9 cellular contexts compared by ENCODE assay signal in the genomic region with DNA sequence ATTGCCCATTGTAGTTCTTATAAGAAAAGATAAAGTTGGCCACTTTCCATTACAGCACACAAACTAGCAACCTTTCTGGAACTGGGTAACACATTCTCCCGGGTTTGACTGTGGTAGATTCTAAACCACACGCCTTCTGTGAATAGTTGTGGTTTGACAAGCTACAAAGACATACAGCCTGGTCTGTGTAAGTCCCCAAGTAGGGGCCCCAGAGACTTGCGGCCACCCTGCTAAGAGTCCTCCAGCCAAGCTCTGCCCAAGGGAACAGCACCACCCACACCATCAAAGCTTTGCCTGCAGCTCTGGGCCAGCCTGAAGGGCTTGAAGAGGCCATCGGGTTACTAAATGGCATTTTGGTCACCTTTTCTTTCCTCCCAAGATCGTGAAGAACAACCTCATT.
DNase-seq lines count a peak whose midpoint lies in the region; ATAC-seq and TF ChIP-seq lines count a peak whose summit lies in the region.
"Had no signal": no experiment of that assay in that cellular context is flagged by ENCODE, and none has a peak within 500 bp of the region (broad histone marks: within the 10 kb centered on the region; RNA-seq: fewer than 3 reads in every experiment).

No MANE protein-coding gene starts in this region.

- H3K4me3 ChIP-seq in gastrocnemius medialis, result no peak overlapping the region

- ATAC-seq in activated CD4-positive, CD25-positive, alpha-beta regulatory T cell treated with anti-CD3 and anti-CD28 coated beads, Interleukin-2, amount 50 U/mL, for 24 hours, result peak; percentile 51 to 82
- peak; percentile 89 for ATAC-seq in HG02852 (IDR thresholded peaks at IDR 0.05; ENCODE audit: unreplicated experiment)
- no peak for ATAC-seq in gastrocnemius medialis
- no peak for ATAC-seq in SK-N-SH treated with all-trans-retinoic acid at 6 μM for 48 hours

- in situ Hi-C loops in gastrocnemius medialis (cut with MboI; ENCODE audit: low sequenced_read_pairs in 4 of 4), result no loop called here

- H3K9me3 ChIP-seq in gastrocnemius medialis, result no peaks in the 10 kb centered on the region

- H3K36me3 ChIP-seq in gastrocnemius medialis, result no peaks in the 10 kb centered on the region

- DNase-seq in activated CD4-positive, CD25-positive, alpha-beta regulatory T cell (lab: John Stamatoyannopoulos, UW), result no peak
- DNase-seq in RPMI8226, result peak; percentile 84
- DNase-seq in myocyte (ENCODE audit: low read depth), result peak; percentile 95
- no peak for DNase-seq in gastrocnemius medialis
- no peak for DNase-seq in AG08396 (ENCODE audit: low spot score)

- H3K27me3 ChIP-seq in gastrocnemius medialis, result no peaks in the 10 kb centered on the region

- TF ChIP-seq POLR2A in gastrocnemius medialis (IDR thresholded peaks at IDR 0.05), result no peak

- no peak overlapping the region for H3K27ac ChIP-seq in gastrocnemius medialis
- H3K27ac ChIP-seq: VCaP had no signal

- peaks cover 4 to 9% of the 10 kb centered on the region in 2 donors for H3K4me1 ChIP-seq in gastrocnemius medialis

- intact Hi-C loops in gastrocnemius medialis (cut with DNase I; ENCODE audit: low total_unique reads), result no loop called here

- no peak for TF ChIP-seq CTCF in gastrocnemius medialis (IDR thresholded peaks at IDR 0.05 in 4 of 5, conservative IDR thresholded peaks at IDR 0.05 in 1 of 5)

TF ChIP-seq in SK-N-SH treated with all-trans-retinoic acid at 6 μM for 48 hours, 23 proteins besides CTCF, POLR2A, EP300 and RAD21:
- TF ChIP-seq ZFP30 (CRISPR knock-in tag; IDR thresholded peaks at IDR 0.05) (no peak), TOX (CRISPR knock-in tag; IDR thresholded peaks at IDR 0.05; ENCODE audit: borderline replicate concordance) (no peak), TSHZ2 (CRISPR knock-in tag; IDR thresholded peaks at IDR 0.05) (no peak), GLIS3 (CRISPR knock-in tag; IDR thresholded peaks at IDR 0.05) (no peak), ZC3H10 (CRISPR knock-in tag; IDR thresholded peaks at IDR 0.05) (no peak), CSDC2 (CRISPR knock-in tag; IDR thresholded peaks at IDR 0.05) (no peak)
- TF ChIP-seq, protein P1, sequence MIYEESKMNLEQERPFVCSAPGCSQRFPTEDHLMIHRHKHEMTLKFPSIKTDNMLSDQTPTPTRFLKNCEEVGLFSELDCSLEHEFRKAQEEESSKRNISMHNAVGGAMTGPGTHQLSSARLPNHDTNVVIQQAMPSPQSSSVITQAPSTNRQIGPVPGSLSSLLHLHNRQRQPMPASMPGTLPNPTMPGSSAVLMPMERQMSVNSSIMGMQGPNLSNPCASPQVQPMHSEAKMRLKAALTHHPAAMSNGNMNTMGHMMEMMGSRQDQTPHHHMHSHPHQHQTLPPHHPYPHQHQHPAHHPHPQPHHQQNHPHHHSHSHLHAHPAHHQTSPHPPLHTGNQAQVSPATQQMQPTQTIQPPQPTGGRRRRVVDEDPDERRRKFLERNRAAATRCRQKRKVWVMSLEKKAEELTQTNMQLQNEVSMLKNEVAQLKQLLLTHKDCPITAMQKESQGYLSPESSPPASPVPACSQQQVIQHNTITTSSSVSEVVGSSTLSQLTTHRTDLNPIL (CRISPR knock-in tag; IDR thresholded peaks at IDR 0.05; ENCODE audit: low read depth), result no peak

Comparison
In these comparisons a context has a peak if more than half of its experiments do, and no peak if none do; other contexts are left out.
1. ATAC-seq: peak in activated CD4-positive, CD25-positive, alpha-beta regulatory T cell treated with anti-CD3 and anti-CD28 coated beads, Interleukin-2, amount 50 U/mL, for 24 hours (2 of 2) and HG02852 (single experiment); none in gastrocnemius medialis (0 of 2) and SK-N-SH treated with all-trans-retinoic acid at 6 μM for 48 hours (single experiment).
2. DNase-seq: peak in RPMI8226 (single experiment) and myocyte (single experiment); none in activated CD4-positive, CD25-positive, alpha-beta regulatory T cell (0 of 4), gastrocnemius medialis (0 of 2) and AG08396 (single experiment).